19 cellular contexts compared by ENCODE assay signal in genomic region chr6:170173416-170173990, GRCh38.
A peak's percentile ranks its signal among the peaks of the same experiment; 100 is the strongest.
DNase-seq lines count a peak whose midpoint lies in the region; ATAC-seq and TF ChIP-seq lines count a peak whose summit lies in the region.
"Had no signal": no experiment of that assay in that cellular context is flagged by ENCODE, and none has a peak within 500 bp of the region (broad histone marks: within the 10 kb centered on the region; RNA-seq: fewer than 3 reads in every experiment).

No MANE protein-coding gene starts in this region.

- intact Hi-C loops in Right ventricle myocardium inferior (cut with DNase I): no loop called here
- intact Hi-C loops in left cardiac atrium (cut with DNase I): no loop called here
- intact Hi-C loops in aorta (cut with DNase I): no loop called here

- H3K4me1 Mint-ChIP-seq in brain: peaks cover 39% of the 10 kb centered on the region
- H3K4me1 Mint-ChIP-seq in neural crest cell: peaks cover 15% of the 10 kb centered on the region
- H3K4me1 Mint-ChIP-seq in stimulated activated memory B cell treated with anti-CD40 and anti-IgM and Interleukin-4, amounts not matched to agents 10 μg/mL and 1 μg/mL and 100 μg/mL, for 72 hours: no peaks in the 10 kb centered on the region
- H3K4me1 Mint-ChIP-seq in T-helper 17 cell: no peaks in the 10 kb centered on the region
- peaks cover 2% of the 10 kb centered on the region for H3K4me1 Mint-ChIP-seq in progenitor cell of endocrine pancreas (ENCODE audit: low read depth)

- no peak overlapping the region for H3K27ac ChIP-seq in aorta (ENCODE audit: low read depth in 1 of 2, low read length in 2 of 2)
- H3K27ac ChIP-seq: neutrophil, SJCRH30 had no signal

- H3K36me3 ChIP-seq in aorta (ENCODE audit: control insufficient read depth in 1 of 2, insufficient read depth in 2 of 2, low read length in 1 of 2): no peaks in the 10 kb centered on the region
- H3K36me3 ChIP-seq: breast epithelium, esophagus squamous epithelium, neutrophil, SJCRH30 had no signal

- H3K4me3 Mint-ChIP-seq in brain (no peak overlapping the region), neural crest cell (peak overlapping the region; percentile 31), T-helper 17 cell (no peak overlapping the region), progenitor cell of endocrine pancreas (ENCODE audit: low read depth) (no peak overlapping the region)
- no peak overlapping the region for H3K4me3 Mint-ChIP-seq in stimulated activated memory B cell treated with anti-CD40 and anti-IgM and Interleukin-4, amounts not matched to agents 10 μg/mL and 1 μg/mL and 100 μg/mL, for 72 hours
- H3K4me3 Mint-ChIP-seq: activated naive CD8-positive, alpha-beta T cell treated with anti-CD3 and anti-CD28 coated beads, Interleukin-2, amount 10 ng/mL, durations not matched to agents 7 days and 5 days had no signal

- no peaks in the 10 kb centered on the region for H3K27me3 ChIP-seq in aorta (ENCODE audit: control insufficient read depth in 1 of 2, insufficient read depth in 2 of 2, low read length in 1 of 2)
- H3K27me3 ChIP-seq: breast epithelium, neutrophil, SJCRH30 had no signal

- no peak for TF ChIP-seq CTCF in brain (conservative IDR thresholded peaks at IDR 0.05)
- TF ChIP-seq CTCF in neural crest cell (conservative IDR thresholded peaks at IDR 0.05): no peak
- TF ChIP-seq CTCF in progenitor cell of endocrine pancreas (IDR thresholded peaks at IDR 0.05; ENCODE audit: unreplicated experiment): no peak

- ATAC-seq in Right ventricle myocardium inferior: no peak
- ATAC-seq in left cardiac atrium: no peak
- ATAC-seq in aorta (ENCODE audit: low FRiP score): no peak
- ATAC-seq in stimulated activated memory B cell treated with anti-CD40 and anti-IgM and Interleukin-4, amounts not matched to agents 10 μg/mL and 1 μg/mL and 100 μg/mL, for 72 hours: no peak
- no peak for ATAC-seq in T-helper 17 cell

- H3K4me3 ChIP-seq in aorta (ENCODE audit: low read length in 2 of 2): no peak overlapping the region
- H3K4me3 ChIP-seq: breast epithelium, esophagus squamous epithelium, SJCRH30 had no signal

- H3K27me3 Mint-ChIP-seq in brain (no peaks in the 10 kb centered on the region), neural crest cell (ENCODE audit: low read depth) (peaks cover 9% of the 10 kb centered on the region), T-helper 17 cell (peaks cover 22% of the 10 kb centered on the region), progenitor cell of endocrine pancreas (peaks cover 8% of the 10 kb centered on the region)
- peaks cover 43% of the 10 kb centered on the region for H3K27me3 Mint-ChIP-seq in stimulated activated memory B cell treated with anti-CD40 and anti-IgM and Interleukin-4, amounts not matched to agents 10 μg/mL and 1 μg/mL and 100 μg/mL, for 72 hours

- H3K9me3 Mint-ChIP-seq in brain (peaks cover 0 to 25% (median 14%) of the 10 kb centered on the region in 5 experiments), neural crest cell (no peaks in the 10 kb centered on the region), progenitor cell of endocrine pancreas (ENCODE audit: low read depth) (peaks cover 5% of the 10 kb centered on the region)
- H3K9me3 Mint-ChIP-seq in stimulated activated memory B cell treated with anti-CD40 and anti-IgM and Interleukin-4, amounts not matched to agents 10 μg/mL and 1 μg/mL and 100 μg/mL, for 72 hours: peaks cover 24% of the 10 kb centered on the region

- 58 to 65% methylated on average over 7 of the region's 7 CpGs for WGBS in aorta, 2 donors

- no peaks in the 10 kb centered on the region for H3K9me3 ChIP-seq in aorta (ENCODE audit: control insufficient read depth, low read length)
- H3K9me3 ChIP-seq in T-helper 17 cell (ENCODE audit: control insufficient read depth, low read length, poor library complexity, severe bottlenecking): no peaks in the 10 kb centered on the region
- H3K9me3 ChIP-seq: breast epithelium, esophagus squamous epithelium, neutrophil, SJCRH30 had no signal

- H3K36me3 Mint-ChIP-seq in brain (no peaks in the 10 kb centered on the region), neural crest cell (ENCODE audit: low read depth) (no peaks in the 10 kb centered on the region), T-helper 17 cell (ENCODE audit: low read depth) (peaks cover 6% of the 10 kb centered on the region), progenitor cell of endocrine pancreas (ENCODE audit: insufficient read depth) (no peaks in the 10 kb centered on the region)
- peaks cover 4% of the 10 kb centered on the region for H3K36me3 Mint-ChIP-seq in stimulated activated memory B cell treated with anti-CD40 and anti-IgM and Interleukin-4, amounts not matched to agents 10 μg/mL and 1 μg/mL and 100 μg/mL, for 72 hours

- H3K27ac Mint-ChIP-seq in brain (peak overlapping the region in 4 of 5 experiments; percentile 15 to 79 (median 48)), neural crest cell (ENCODE audit: unreplicated experiment) (no peak overlapping the region), T-helper 17 cell (no peak overlapping the region), progenitor cell of endocrine pancreas (no peak overlapping the region)
- no peak overlapping the region for H3K27ac Mint-ChIP-seq in stimulated activated memory B cell treated with anti-CD40 and anti-IgM and Interleukin-4, amounts not matched to agents 10 μg/mL and 1 μg/mL and 100 μg/mL, for 72 hours
- H3K27ac Mint-ChIP-seq: activated naive CD8-positive, alpha-beta T cell treated with anti-CD3 and anti-CD28 coated beads, Interleukin-2, amount 10 ng/mL, durations not matched to agents 7 days and 5 days had no signal

- DNase-seq in Right ventricle myocardium inferior (ENCODE audit: missing footprints): peak; percentile 27
- DNase-seq in left cardiac atrium: no peak
- DNase-seq in neural crest cell (ENCODE audit: low read depth, low spot score): no peak
- DNase-seq in aorta: peak; percentile 34 to 51
- no peak for DNase-seq in T-helper 17 cell
- DNase-seq in progenitor cell of endocrine pancreas (ENCODE audit: low spot score, unreplicated experiment): no peak
- DNase-seq: activated CD4-positive, alpha-beta T cell treated with anti-CD3 and anti-CD28 coated beads for 1 hour; activated naive CD8-positive, alpha-beta T cell treated with anti-CD3 and anti-CD28 coated beads, Interleukin-2, amount 10 ng/mL, durations not matched to agents 7 days and 5 days; esophagus squamous epithelium; mesenchymal stem cell; NCI-H187 treated with DMSO at 0.1 percent for 48 hours; NCI-H524; OCI-M1; SJCRH30; T-helper 9 cell had no signal

- no peaks in the 10 kb centered on the region for H3K4me1 ChIP-seq in aorta (ENCODE audit: control insufficient read depth in 1 of 2, insufficient read depth in 2 of 2, low read length in 2 of 2)
- H3K4me1 ChIP-seq: SJCRH30 had no signal

Comparison
In these comparisons a context has a peak if more than half of its experiments do, and no peak if none do; other contexts are left out.
1. DNase-seq: peak in Right ventricle myocardium inferior (single experiment) and aorta (2 of 2); none in left cardiac atrium (single experiment), neural crest cell (single experiment), T-helper 17 cell (0 of 3) and progenitor cell of endocrine pancreas (single experiment).
2. H3K27ac Mint-ChIP-seq: peak in brain (4 of 5); none in neural crest cell (single experiment), stimulated activated memory B cell treated with anti-CD40 and anti-IgM and Interleukin-4, amounts not matched to agents 10 μg/mL and 1 μg/mL and 100 μg/mL, for 72 hours (single experiment), T-helper 17 cell (single experiment) and progenitor cell of endocrine pancreas (single experiment).